In the genomic region with DNA sequence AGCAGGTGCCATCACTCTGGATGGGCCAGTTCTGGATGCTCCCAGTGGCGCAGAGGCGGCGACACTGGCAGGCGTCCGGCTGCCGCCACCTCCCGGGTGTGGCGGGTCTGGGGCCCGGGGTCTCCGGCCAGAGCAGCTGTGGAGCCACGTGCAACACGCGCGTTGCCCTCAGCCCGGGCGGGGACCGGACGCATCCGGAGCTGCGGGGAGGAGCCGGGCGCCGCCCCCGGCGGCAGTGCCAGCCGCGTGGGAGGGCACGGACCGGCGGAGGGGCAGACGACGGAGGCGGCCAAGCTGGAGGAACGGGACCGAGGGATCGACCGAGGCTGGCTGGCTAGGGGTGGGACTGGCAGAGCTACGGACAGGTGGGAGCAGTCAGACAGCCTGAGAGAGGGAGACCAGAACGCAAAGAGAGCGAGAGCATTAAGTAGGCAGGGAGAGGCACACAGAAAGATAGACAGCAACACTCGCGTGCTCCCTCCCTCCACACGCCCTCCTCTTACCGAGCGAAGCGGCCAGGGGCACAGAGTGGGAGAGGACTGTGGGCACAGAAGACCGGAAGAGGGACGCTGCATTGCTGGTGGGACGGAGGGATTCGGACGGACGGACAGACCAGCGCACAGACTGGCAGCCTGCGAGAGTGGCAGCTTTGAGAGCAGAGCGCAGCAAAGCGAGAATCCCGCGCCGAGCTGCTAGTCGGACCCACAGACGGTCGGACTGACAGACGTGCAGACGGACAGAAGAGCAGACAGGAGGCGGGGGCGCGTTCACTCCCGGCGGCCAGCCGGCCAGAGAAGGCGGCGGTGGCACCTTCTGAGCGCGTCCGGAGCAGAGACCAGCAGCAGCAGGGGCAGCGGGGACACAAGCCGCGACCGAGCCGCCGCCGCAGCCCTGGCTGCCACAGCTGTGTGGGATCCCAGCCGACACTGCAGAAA, we compare ENCODE assay signal across 8 cellular contexts. TPM values are rescaled to one million over a fixed set of nuclear protein-coding genes. Genes with fewer than 3 reads are reported as not detected.
DNase-seq lines count a peak whose midpoint lies in the region; ATAC-seq, FAIRE-seq and TF ChIP-seq lines count a peak whose summit lies in the region.

A gene (plus strand): TSS at position 275 of the 935 bp plus-strand sequence. CDS start 42,227 bp downstream, outside the sequence.

- TF ChIP-seq CTCF in lower lobe of right lung (IDR thresholded peaks at IDR 0.05), result no peak

- no peaks in the 10 kb centered on the region for H3K9me3 Mint-ChIP-seq in activated naive CD4-positive, alpha-beta T cell treated with anti-CD3 and anti-CD28 coated beads, Interleukin-2, amount 10 ng/mL, durations not matched to agents 7 days and 5 days

- H3K4me3 Mint-ChIP-seq in activated naive CD4-positive, alpha-beta T cell treated with anti-CD3 and anti-CD28 coated beads, Interleukin-2, amount 10 ng/mL, durations not matched to agents 7 days and 5 days, result peak within 1 kb of the TSS; percentile 19

- H3K36me3 Mint-ChIP-seq in activated naive CD4-positive, alpha-beta T cell treated with anti-CD3 and anti-CD28 coated beads, Interleukin-2, amount 10 ng/mL, durations not matched to agents 7 days and 5 days, result no peaks in the 10 kb centered on the region

- H3K36me3 ChIP-seq in lower lobe of right lung (no peaks in the 10 kb centered on the region), thymus (ENCODE audit: control insufficient read depth, insufficient read depth) (no peaks in the 10 kb centered on the region)

- intact Hi-C loops in lower lobe of right lung (cut with DNase I), result no loop called here

- H3K4me3 ChIP-seq in lower lobe of right lung, result peak within 1 kb of the TSS; percentile 34
- peak within 1 kb of the TSS; percentile 87 for H3K4me3 ChIP-seq in thymus (ENCODE audit: low read length)

- ATAC-seq in lower lobe of right lung, result peak; percentile 52 to 58

- no peak within 1 kb of the TSS for H3K27ac ChIP-seq in lower lobe of right lung
- H3K27ac ChIP-seq in thymus (ENCODE audit: low read depth), result peak within 1 kb of the TSS; percentile 91

- no peak for TF ChIP-seq POLR2A in H54 (IDR thresholded peaks at IDR 0.05; ENCODE audit: low read depth, low read length)

- H3K9me3 ChIP-seq in lower lobe of right lung (no peaks in the 10 kb centered on the region), thymus (ENCODE audit: control insufficient read depth) (no peaks in the 10 kb centered on the region)

- H3K27ac Mint-ChIP-seq in activated naive CD4-positive, alpha-beta T cell treated with anti-CD3 and anti-CD28 coated beads, Interleukin-2, amount 10 ng/mL, durations not matched to agents 7 days and 5 days, result no peak within 1 kb of the TSS

- peak; percentile 20 for DNase-seq in activated naive CD4-positive, alpha-beta T cell treated with anti-CD3 and anti-CD28 coated beads, Interleukin-2, amount 10 ng/mL, durations not matched to agents 7 days and 5 days
- DNase-seq in activated naive CD4-positive, alpha-beta T cell treated with anti-CD3 and anti-CD28 coated beads, Interleukin-2, amount 50 U/mL, for 16 hours, result no peak
- DNase-seq in NCI-H526 (lab: John Stamatoyannopoulos, UW), result peak; percentile 32 to 84
- DNase-seq in dermis blood vessel endothelial cell, result peak; percentile 10
- peak; percentile 41 for DNase-seq in lower lobe of right lung
- no peak for DNase-seq in H54 (ENCODE audit: insufficient read length, low spot score)
- DNase-seq in activated CD4-positive, alpha-beta T cell treated with anti-CD3 and anti-CD28 coated beads for 1 hour, result no peak

- H3K27me3 Mint-ChIP-seq in activated naive CD4-positive, alpha-beta T cell treated with anti-CD3 and anti-CD28 coated beads, Interleukin-2, amount 10 ng/mL, durations not matched to agents 7 days and 5 days, result peaks cover 31% of the 10 kb centered on the region

- peaks cover 28% of the 10 kb centered on the region for H3K27me3 ChIP-seq in lower lobe of right lung (ENCODE audit: low read depth)
- H3K27me3 ChIP-seq in thymus (ENCODE audit: control insufficient read depth, insufficient read depth), result no peaks in the 10 kb centered on the region

- under 1% methylated on average over 83 of the region's 83 CpGs for WGBS in thymus

- FAIRE-seq in H54 (lab: Jason Lieb, UNC), result no peak

- peaks cover 9% of the 10 kb centered on the region for H3K4me1 ChIP-seq in lower lobe of right lung
- H3K4me1 ChIP-seq in thymus (ENCODE audit: control insufficient read depth, insufficient read depth, low read length), result peaks cover 3% of the 10 kb centered on the region

- peaks cover 7% of the 10 kb centered on the region for H3K4me1 Mint-ChIP-seq in activated naive CD4-positive, alpha-beta T cell treated with anti-CD3 and anti-CD28 coated beads, Interleukin-2, amount 10 ng/mL, durations not matched to agents 7 days and 5 days

- CTCF ChIA-PET in activated naive CD4-positive, alpha-beta T cell treated with anti-CD3 and anti-CD28 coated beads, Interleukin-2, amount 10 ng/mL, durations not matched to agents 7 days and 5 days (lab: Charles Lee), result no interaction called here

RNA-seq across cellular contexts. Expression of the gene that starts here (rescaled TPM):
- under 0.01 TPM in 1 of 2 replicates, not detected in the other for total RNA-seq in dermis blood vessel endothelial cell
- not detected for total RNA-seq in lower lobe of right lung
- 50.8 TPM for polyA plus RNA-seq in thymus

Comparison
In these comparisons a context has a peak if more than half of its experiments do, and no peak if none do; other contexts are left out.
1. DNase-seq: peak in activated naive CD4-positive, alpha-beta T cell treated with anti-CD3 and anti-CD28 coated beads, Interleukin-2, amount 10 ng/mL, durations not matched to agents 7 days and 5 days (single experiment) and NCI-H526 (2 of 2); none in activated naive CD4-positive, alpha-beta T cell treated with anti-CD3 and anti-CD28 coated beads, Interleukin-2, amount 50 U/mL, for 16 hours (single experiment), H54 (single experiment) and activated CD4-positive, alpha-beta T cell treated with anti-CD3 and anti-CD28 coated beads for 1 hour (single experiment).
2. Peak in DNase-seq in dermis blood vessel endothelial cell; RNA of the gene not detected or under 1 TPM.
3. Peak in DNase-seq, ATAC-seq and H3K4me3 ChIP-seq in lower lobe of right lung; RNA of the gene not detected or under 1 TPM.